1 cellular context compared by ENCODE assay signal in the genomic region with DNA sequence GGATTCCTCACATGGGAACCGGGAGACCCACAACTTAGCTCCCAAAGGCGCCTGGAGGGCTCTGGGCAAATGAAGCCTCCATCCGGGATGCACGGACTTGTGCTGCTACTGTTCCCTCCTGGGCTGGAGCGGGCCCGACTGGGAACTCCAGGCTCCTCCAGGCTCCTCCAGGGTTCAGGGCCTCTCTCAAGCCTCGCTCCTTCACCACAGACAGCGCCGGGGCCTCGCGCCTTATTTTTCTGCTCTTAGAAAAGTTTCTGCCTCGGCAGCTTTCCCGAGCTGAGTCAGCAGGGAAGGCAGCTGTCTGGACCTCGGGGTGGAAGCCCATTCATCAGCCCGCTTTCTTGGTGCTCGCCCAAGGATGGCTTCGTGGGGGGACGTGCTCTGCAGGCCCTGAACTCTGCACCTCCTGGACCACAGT.
TF ChIP-seq lines count a peak whose summit lies in the region.

No MANE protein-coding gene starts in this region.

TF ChIP-seq in HepG2, 621 proteins besides CTCF, POLR2A, EP300 and RAD21 (continued from another document):
- TF ChIP-seq MAFK (conservative IDR thresholded peaks at IDR 0.05 in 1 of 2, IDR thresholded peaks at IDR 0.05 in 1 of 2; ENCODE audit: low read length in 2 of 2), result 0 out of 4 replicates have a peak, but pooled peaks of 1 of the 2 experiments have one; percentile 10
